Comparison of ENCODE assay signal across 11 cellular contexts in genomic region chr6:73565767-73566485, GRCh38. TPM values are rescaled to one million over a fixed set of nuclear protein-coding genes. Genes with fewer than 3 reads are reported as not detected.
DNase-seq lines count a peak whose midpoint lies in the region.
"Had no signal": no experiment of that assay in that cellular context is flagged by ENCODE, and none has a peak within 500 bp of the region (broad histone marks: within the 10 kb centered on the region; RNA-seq: fewer than 3 reads in every experiment).

No MANE protein-coding gene starts in this region.

- no peaks in the 10 kb centered on the region for H3K36me3 ChIP-seq in HUES64 (ENCODE audit: insufficient read depth, low read length)
- H3K36me3 ChIP-seq in ectodermal cell (ENCODE audit: control insufficient read depth, insufficient read depth, low read length): no peaks in the 10 kb centered on the region
- no peaks in the 10 kb centered on the region for H3K36me3 ChIP-seq in mesodermal cell (ENCODE audit: control insufficient read depth, insufficient read depth, low read length)

- H3K27ac ChIP-seq in HUES64 (ENCODE audit: low read depth, low read length) (peak overlapping the region; percentile 81), ectodermal cell (ENCODE audit: insufficient read depth, low read depth, low read length, poor library complexity, severe bottlenecking) (peak overlapping the region; percentile 17), mesodermal cell (ENCODE audit: low read depth, low read length, severe bottlenecking) (peak overlapping the region; percentile 93)

- H3K27me3 ChIP-seq in HUES64 (ENCODE audit: insufficient read depth, low read length): no peaks in the 10 kb centered on the region
- H3K27me3 ChIP-seq in ectodermal cell (ENCODE audit: control insufficient read depth, insufficient read depth, low read length, poor library complexity, severe bottlenecking): no peaks in the 10 kb centered on the region

- DNase-seq in AG08395 (ENCODE audit: low spot score): peak; percentile 26
- DNase-seq in activated CD4-positive, alpha-beta T cell treated with anti-CD3 and anti-CD28 coated beads, Interleukin-2, amount 50 U/mL, for 48 hours: no peak
- no peak for DNase-seq in C1 segment of cervical spinal cord (lab: John Stamatoyannopoulos, UW)
- no peak for DNase-seq in NK-92 (lab: John Stamatoyannopoulos, UW; ENCODE audit: unreplicated experiment)
- DNase-seq in ureter (ENCODE audit: low spot score): no peak
- DNase-seq: activated CD4-positive, alpha-beta T cell treated with anti-CD3 and anti-CD28 coated beads, Interleukin-2, amount 10 ng/mL, durations not matched to agents 7 days and 5 days; activated naive CD4-positive, alpha-beta T cell treated with anti-CD3 and anti-CD28 coated beads for 36 hours; foreskin fibroblast had no signal

- H3K4me1 ChIP-seq in HUES64 (ENCODE audit: insufficient read depth, low read length) (peaks cover 20% of the 10 kb centered on the region), ectodermal cell (ENCODE audit: control insufficient read depth, insufficient read depth, low read length) (peaks cover 3% of the 10 kb centered on the region), mesodermal cell (ENCODE audit: control insufficient read depth, insufficient read depth, low read length, poor library complexity, severe bottlenecking) (peaks cover 22% of the 10 kb centered on the region)

- peak overlapping the region; percentile 44 for H3K9ac ChIP-seq in HUES64 (ENCODE audit: low read depth, low read length)

- H3K4me3 ChIP-seq in HUES64 (ENCODE audit: low read length) (no peak overlapping the region), ectodermal cell (ENCODE audit: insufficient read depth, low read depth, low read length) (no peak overlapping the region), mesodermal cell (ENCODE audit: extremely low read depth, insufficient read depth, low read length, poor library complexity, severe bottlenecking) (no peak overlapping the region)

- H3K9me3 ChIP-seq in HUES64 (ENCODE audit: insufficient read depth, low read depth, low read length) (no peaks in the 10 kb centered on the region), ectodermal cell (ENCODE audit: control insufficient read depth, low read length) (no peaks in the 10 kb centered on the region), mesodermal cell (ENCODE audit: control insufficient read depth, low read length) (peaks cover 3% of the 10 kb centered on the region)

- 89% methylated on average over 10 of the region's 11 CpGs for WGBS in HUES64
- 86 to 88% methylated on average over 10 to 11 of the region's 11 CpGs for WGBS in ectodermal cell, 2 experiments
- 88 to 91% methylated on average over 8 of the region's 11 CpGs for WGBS in mesodermal cell (ENCODE audit: insufficient coverage in 2 of 2), 2 experiments

RNA-seq across cellular contexts. Expression of gene EEF1A1, which starts 45.1 kb away (rescaled TPM):
- polyA plus RNA-seq in HUES64 (2013, experiment 1 of 2): 7,340 TPM
- 8,038 TPM for polyA plus RNA-seq in HUES64 (2013, experiment 2 of 2)
- polyA plus RNA-seq in ectodermal cell (2013, experiment 1 of 4): 12,851 TPM
- polyA plus RNA-seq in ectodermal cell (2013, experiment 2 of 4): 12,629 TPM
- 9,874 TPM for polyA plus RNA-seq in ectodermal cell (2013, experiment 3 of 4)
- 10,984 TPM for polyA plus RNA-seq in ectodermal cell (2013, experiment 4 of 4)
- polyA plus RNA-seq in mesodermal cell (2013, experiment 1 of 2): 8,757 TPM
- polyA plus RNA-seq in mesodermal cell (2013, experiment 2 of 2): 8,926 TPM
- 10,940 TPM for total RNA-seq in ureter

Comparison
In these comparisons a context has a peak if more than half of its experiments do, and no peak if none do; other contexts are left out.
1. H3K27ac ChIP-seq: peak in every context shown above with its lines; median percentile 93 in mesodermal cell; 81 in HUES64; 17 in ectodermal cell.